8 cellular contexts compared by ENCODE assay signal in genomic region chr4:8537041-8537461, GRCh38. TPM values are rescaled to one million over a fixed set of nuclear protein-coding genes. Genes with fewer than 3 reads are reported as not detected.
DNase-seq lines count a peak whose midpoint lies in the region; ATAC-seq, FAIRE-seq and TF ChIP-seq lines count a peak whose summit lies in the region.

No MANE protein-coding gene starts in this region.

- no peak overlapping the region for H3K4me3 ChIP-seq in endothelial cell of umbilical vein (replicated peaks in 1 of 3; ENCODE audit: insufficient read depth in 1 of 3, low read depth in 1 of 3, low read length in 3 of 3)

- H2AFZ ChIP-seq in endothelial cell of umbilical vein (ENCODE audit: low read depth, low read length) = no peak overlapping the region

- intact Hi-C loops in endothelial cell of umbilical vein (cut with micrococcal nuclease) = no loop called here

- CTCF ChIA-PET in endothelial cell of umbilical vein (lab: Charles Lee) (interaction anchor here (1.0 kb wide), 1 partner anchor 69 kb away, joined by 4 read pairs; no protein-coding TSS in a partner anchor), HEK293T (lab: Yijun Ruan, JAX) (no interaction called here)

- TF ChIP-seq POLR2A in endothelial cell of umbilical vein (IDR thresholded peaks at IDR 0.05; ENCODE audit: low read depth, low read length) = no peak

- BruUV-seq in endothelial cell of umbilical vein (replicated peaks; lab: Mats Ljungman, UMichigan) = no TSS peak

- peak; percentile 90 for DNase-seq in NCI-H2196 (lab: John Stamatoyannopoulos, UW; ENCODE audit: unreplicated experiment)
- DNase-seq in endothelial cell of umbilical vein (ENCODE audit: low read depth, low spot score) = peak; percentile 63
- DNase-seq in pulmonary artery endothelial cell (ENCODE audit: low read depth, low spot score) = peak; percentile 30
- DNase-seq in HEK293T (ENCODE audit: extremely low spot score) = no peak
- DNase-seq in NCI-H526 treated with DMSO at 0.1 percent for 48 hours (lab: John Stamatoyannopoulos, UW) = no peak
- no peak for DNase-seq in GM13977 (ENCODE audit: low spot score)

- H3K79me2 ChIP-seq in endothelial cell of umbilical vein (ENCODE audit: control insufficient read depth, insufficient read depth, low read length) = no peaks in the 10 kb centered on the region

- ATAC-seq in GM18870 (IDR thresholded peaks at IDR 0.05; ENCODE audit: unreplicated experiment) (peak; percentile 35), GM18511 (IDR thresholded peaks at IDR 0.05; ENCODE audit: unreplicated experiment) (no peak)

- H3K9me1 ChIP-seq in endothelial cell of umbilical vein (replicated peaks; ENCODE audit: control insufficient read depth, extremely low read depth, insufficient read depth, low read length) = no peaks in the 10 kb centered on the region

- no peak overlapping the region for H3K27ac ChIP-seq in endothelial cell of umbilical vein (ENCODE audit: insufficient read depth, low read depth, low read length)

- H3K36me3 ChIP-seq in endothelial cell of umbilical vein (ENCODE audit: control insufficient read depth in 2 of 2, extremely low read depth in 1 of 2, insufficient read depth in 2 of 2, low read length in 2 of 2) = no peaks in the 10 kb centered on the region

- peak; percentile 60 for FAIRE-seq in endothelial cell of umbilical vein (lab: Jason Lieb, UNC)

- dilution Hi-C loops in endothelial cell of umbilical vein (cut with MboI; ENCODE audit: extremely low pct_ligation_motif_present, low sequenced_read_pairs) = no loop called here

- no peaks in the 10 kb centered on the region for H3K27me3 ChIP-seq in endothelial cell of umbilical vein (ENCODE audit: control insufficient read depth in 2 of 2, insufficient read depth in 2 of 2, low read length in 2 of 2)

- H3K9ac ChIP-seq in endothelial cell of umbilical vein (replicated peaks; ENCODE audit: extremely low read depth, insufficient read depth, low read length) = no peak overlapping the region

- no peaks in the 10 kb centered on the region for H3K4me1 ChIP-seq in endothelial cell of umbilical vein (ENCODE audit: control insufficient read depth, extremely low read depth, insufficient read depth, low read length)

- no peaks in the 10 kb centered on the region for H3K9me3 ChIP-seq in endothelial cell of umbilical vein (replicated peaks; ENCODE audit: control insufficient read depth, insufficient read depth, low read length)

- no peak for TF ChIP-seq CTCF in endothelial cell of umbilical vein (IDR thresholded peaks at IDR 0.05; ENCODE audit: extremely low read depth in 1 of 2, insufficient read depth in 1 of 2, low read depth in 1 of 2, low read length in 2 of 2)
- TF ChIP-seq CTCF in GM13977 (IDR thresholded peaks at IDR 0.05; ENCODE audit: extremely low read depth, insufficient read depth, missing control alignments) = no peak

- POLR2A ChIA-PET in endothelial cell of umbilical vein (lab: Charles Lee) = no interaction called here
- POLR2A ChIA-PET in HEK293T (lab: Yijun Ruan, JAX) = no interaction called here

- in situ Hi-C loops in GM13977 (cut with MboI; ENCODE audit: low pct_unique_long_range_greater_than_20kb, low sequenced_read_pairs, unreplicated experiment) = no loop called here

- peak overlapping the region; percentile 5 for H3K4me2 ChIP-seq in endothelial cell of umbilical vein (ENCODE audit: insufficient read depth, low read length)

- H4K20me1 ChIP-seq in endothelial cell of umbilical vein (replicated peaks; ENCODE audit: control insufficient read depth, extremely low read depth, insufficient read depth, low read length) = no peaks in the 10 kb centered on the region

TF ChIP-seq in endothelial cell of umbilical vein, 7 proteins besides CTCF, POLR2A, EP300 and RAD21:
- TF ChIP-seq, protein P1, sequence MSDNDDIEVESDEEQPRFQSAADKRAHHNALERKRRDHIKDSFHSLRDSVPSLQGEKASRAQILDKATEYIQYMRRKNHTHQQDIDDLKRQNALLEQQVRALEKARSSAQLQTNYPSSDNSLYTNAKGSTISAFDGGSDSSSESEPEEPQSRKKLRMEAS (IDR thresholded peaks at IDR 0.05; ENCODE audit: insufficient read depth, insufficient read length) = no peak
- no peak for TF ChIP-seq GATA2 (IDR thresholded peaks at IDR 0.05; ENCODE audit: insufficient read depth, insufficient read length, low read depth, low read length)
- TF ChIP-seq POLR2AphosphoS5 (IDR thresholded peaks at IDR 0.05; ENCODE audit: insufficient read depth, low read depth, low read length) = no peak
- no peak for TF ChIP-seq EZH2 (IDR thresholded peaks at IDR 0.05; ENCODE audit: borderline replicate concordance, low read depth, low read length, severe bottlenecking)
- no peak for TF ChIP-seq FOS (IDR thresholded peaks at IDR 0.05; ENCODE audit: borderline replicate concordance, insufficient read depth, low read length)
- no peak for TF ChIP-seq JUN (IDR thresholded peaks at IDR 0.05; ENCODE audit: borderline replicate concordance, insufficient read depth, insufficient read length, low read depth)
- TF ChIP-seq MYC (IDR thresholded peaks at IDR 0.05; ENCODE audit: low read depth, low read length) = no peak
TF ChIP-seq in endothelial cell of umbilical vein: peak in this region for 0.

TF ChIP-seq in HEK293T, 16 proteins besides CTCF, POLR2A, EP300 and RAD21:
- TF ChIP-seq HDGF (IDR thresholded peaks at IDR 0.05; ENCODE audit: borderline replicate concordance) = no peak
- no peak for TF ChIP-seq ZNF384 (IDR thresholded peaks at IDR 0.05)
- TF ChIP-seq TARDBP (IDR thresholded peaks at IDR 0.05) = no peak
- no peak for TF ChIP-seq ELF4 (IDR thresholded peaks at IDR 0.05)
- TF ChIP-seq L3MBTL2 (conservative IDR thresholded peaks at IDR 0.05) = no peak
- no peak for TF ChIP-seq PKNOX1 (IDR thresholded peaks at IDR 0.05)
- no peak for TF ChIP-seq SUZ12 (IDR thresholded peaks at IDR 0.05)

RNA-seq across cellular contexts. Expression of gene GPR78, which starts 43.1 kb away (rescaled TPM):
- total RNA-seq in endothelial cell of umbilical vein (not detected in 2 replicates), pulmonary artery endothelial cell (not detected in 2 replicates)
- polyA plus RNA-seq in endothelial cell of umbilical vein = not detected in 2 replicates
- polyA plus RNA-seq in endothelial cell of umbilical vein (2011; cell fraction: cytosol; rRNA removed) = not detected in 2 replicates
- not detected in 2 replicates for polyA plus RNA-seq in endothelial cell of umbilical vein (2011; cell fraction: nucleus; rRNA removed)
- polyA plus RNA-seq in endothelial cell of umbilical vein (2012) = not detected in 2 replicates
- not detected in 2 replicates for polyA minus RNA-seq in endothelial cell of umbilical vein
- not detected for polyA minus RNA-seq in endothelial cell of umbilical vein (2011; cell fraction: cytosol; rRNA and poly(A)+ RNA removed)
- not detected in 2 replicates for polyA minus RNA-seq in endothelial cell of umbilical vein (2011; cell fraction: nucleus; rRNA and poly(A)+ RNA removed)

RNA-seq across cellular contexts. Expression of gene CPZ, which starts 55.5 kb away (rescaled TPM):
- total RNA-seq in endothelial cell of umbilical vein = not detected in 2 replicates
- not detected in 2 replicates for polyA plus RNA-seq in endothelial cell of umbilical vein
- polyA plus RNA-seq in endothelial cell of umbilical vein (2011; cell fraction: cytosol; rRNA removed) = not detected in 2 replicates
- not detected in 2 replicates for polyA plus RNA-seq in endothelial cell of umbilical vein (2011; cell fraction: nucleus; rRNA removed)
- not detected in 2 replicates for polyA plus RNA-seq in endothelial cell of umbilical vein (2012)
- polyA minus RNA-seq in endothelial cell of umbilical vein = not detected in 2 replicates
- 0.61 TPM for polyA minus RNA-seq in endothelial cell of umbilical vein (2011; cell fraction: cytosol; rRNA and poly(A)+ RNA removed)
- polyA minus RNA-seq in endothelial cell of umbilical vein (2011; cell fraction: nucleus; rRNA and poly(A)+ RNA removed) = not detected in 2 replicates
- total RNA-seq in pulmonary artery endothelial cell = not detected in 2 replicates

Comparison
In these comparisons a context has a peak if more than half of its experiments do, and no peak if none do; other contexts are left out.
1. DNase-seq: peak in NCI-H2196 (single experiment), endothelial cell of umbilical vein (single experiment) and pulmonary artery endothelial cell (single experiment); none in HEK293T (single experiment), NCI-H526 treated with DMSO at 0.1 percent for 48 hours (single experiment) and GM13977 (single experiment).